8 cellular contexts compared by ENCODE assay signal in genomic region chr2:108448678-108449409, GRCh38. TPM values are rescaled to one million over a fixed set of nuclear protein-coding genes. Genes with fewer than 3 reads are reported as not detected.
DNase-seq lines count a peak whose midpoint lies in the region; ATAC-seq and TF ChIP-seq lines count a peak whose summit lies in the region.

Gene GCC2, plus strand, starts transcription at chr2:108449206. Its CDS starts 69 bp downstream, at chr2:108449275.

- H3K4me3 Mint-ChIP-seq in T-helper 1 cell treated with Interleukin-12 subunit alpha and Interleukin-12 subunit beta and Interleukin-4 antibody, amounts not matched to agents 30 μg/mL and 1 μg/mL, for 36 hours = peak within 1 kb of the TSS; percentile 97

- TF ChIP-seq CTCF in prostate gland (IDR thresholded peaks at IDR 0.05) = no peak

- no peaks in the 10 kb centered on the region for H3K36me3 ChIP-seq in prostate gland

- H3K4me3 ChIP-seq in prostate gland = peak within 1 kb of the TSS; percentile 48 to 63

- H3K9me3 Mint-ChIP-seq in T-helper 1 cell treated with Interleukin-12 subunit alpha and Interleukin-12 subunit beta and Interleukin-4 antibody, amounts not matched to agents 30 μg/mL and 1 μg/mL, for 36 hours = peaks cover 5% of the 10 kb centered on the region

- peak; percentile 95 for ATAC-seq in GM18499 (IDR thresholded peaks at IDR 0.05; ENCODE audit: insufficient read depth, unreplicated experiment)
- peak; percentile 98 for ATAC-seq in HG02938 (IDR thresholded peaks at IDR 0.05; ENCODE audit: unreplicated experiment)
- peak; percentile 100 for ATAC-seq in left ventricle myocardium superior

- no peaks in the 10 kb centered on the region for H3K27me3 Mint-ChIP-seq in T-helper 1 cell treated with Interleukin-12 subunit alpha and Interleukin-12 subunit beta and Interleukin-4 antibody, amounts not matched to agents 30 μg/mL and 1 μg/mL, for 36 hours (ENCODE audit: low read depth)

- DNase-seq in NCI-H1694 treated with DMSO at 0.1 percent for 48 hours (lab: John Stamatoyannopoulos, UW) = peak; percentile 85
- DNase-seq in amniotic stem cell (lab: John Stamatoyannopoulos, UW) = peak; percentile 49
- peak; percentile 96 for DNase-seq in left ventricle myocardium superior
- DNase-seq in prostate gland (ENCODE audit: low spot score) = peak; percentile 93
- DNase-seq in ureter (ENCODE audit: low spot score) = peak; percentile 97

- H3K4me1 ChIP-seq in prostate gland (replicated peaks) = peaks cover 8% of the 10 kb centered on the region

- peaks cover 23% of the 10 kb centered on the region for H3K36me3 Mint-ChIP-seq in T-helper 1 cell treated with Interleukin-12 subunit alpha and Interleukin-12 subunit beta and Interleukin-4 antibody, amounts not matched to agents 30 μg/mL and 1 μg/mL, for 36 hours (ENCODE audit: low read depth)

- TF ChIP-seq POLR2A in prostate gland (IDR thresholded peaks at IDR 0.05) = peak; percentile 95

- H3K27ac ChIP-seq in prostate gland = peak within 1 kb of the TSS; percentile 85 to 95

- under 1% methylated on average over 47 of the region's 55 CpGs for WGBS in prostate gland

- H3K27me3 ChIP-seq in prostate gland (replicated peaks; ENCODE audit: insufficient read depth) = no peaks in the 10 kb centered on the region

- peak within 1 kb of the TSS; percentile 99 for H3K27ac Mint-ChIP-seq in T-helper 1 cell treated with Interleukin-12 subunit alpha and Interleukin-12 subunit beta and Interleukin-4 antibody, amounts not matched to agents 30 μg/mL and 1 μg/mL, for 36 hours

- intact Hi-C loops in left ventricle myocardium superior (cut with micrococcal nuclease) = no loop called here
- intact Hi-C loops in prostate gland (cut with DNase I) = loop anchor here (1.0 kb wide), 1 partner anchor 85 kb away; the partner anchor contains the start of gene LIMS1

- peaks cover 28% of the 10 kb centered on the region for H3K4me1 Mint-ChIP-seq in T-helper 1 cell treated with Interleukin-12 subunit alpha and Interleukin-12 subunit beta and Interleukin-4 antibody, amounts not matched to agents 30 μg/mL and 1 μg/mL, for 36 hours (ENCODE audit: low read depth)

- H3K9me3 ChIP-seq in prostate gland = no peaks in the 10 kb centered on the region

RNA-seq across cellular contexts. Expression of gene GCC2, which starts in this region (rescaled TPM):
- total RNA-seq in left ventricle myocardium superior = 23.9 TPM
- total RNA-seq in prostate gland = 10 to 100 TPM; 37.5 to 45.7 TPM
- 84.4 TPM for total RNA-seq in ureter

Comparison
In these comparisons a context has a peak if more than half of its experiments do, and no peak if none do; other contexts are left out.
1. Peak in every context shown above with its lines: DNase-seq, ATAC-seq, H3K4me3 ChIP-seq and H3K27ac ChIP-seq.